Comparison of ENCODE assay signal across 19 cellular contexts in the genomic region with DNA sequence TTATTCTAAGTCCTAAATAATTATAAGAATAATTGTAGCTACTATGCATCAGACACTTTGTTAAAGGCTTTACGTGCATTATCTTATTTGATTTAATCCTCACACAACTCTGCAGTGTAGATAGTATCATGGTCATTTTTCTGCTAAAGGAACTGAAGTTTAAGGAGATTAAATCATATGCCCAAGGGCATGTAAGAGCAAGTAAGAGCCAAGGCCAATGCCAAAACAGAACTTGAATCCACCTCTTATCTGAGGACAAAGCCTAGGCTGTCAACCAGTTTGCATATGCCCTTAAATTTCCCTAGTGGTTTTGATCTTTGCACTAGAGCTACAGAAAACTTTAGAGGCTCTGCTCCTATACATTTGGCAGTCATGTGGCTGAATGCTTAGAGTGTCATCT.
"Had no signal": no experiment of that assay in that cellular context is flagged by ENCODE, and none has a peak within 500 bp of the region (broad histone marks: within the 10 kb centered on the region; RNA-seq: fewer than 3 reads in every experiment).

No MANE protein-coding gene starts in this region.

- DNase-seq: KBM-7, MV-4-11, NCI-H1048, NCI-H1105, NCI-H1417, NCI-H1436 treated with DMSO at 0.1 percent for 48 hours, NCI-H1694 treated with DMSO at 0.1 percent for 48 hours, NCI-H1930, NCI-H2081, NCI-H2107, NCI-H2227 treated with DMSO at 0.1 percent for 48 hours, NCI-H524, NCI-H526 treated with DMSO at 0.1 percent for 48 hours, NCI-H774, SHP77 treated with DMSO at 0.1 percent for 48 hours, SJCRH30 had no signal

- H3K27me3 ChIP-seq: SJCRH30 had no signal

- H3K4me3 ChIP-seq: SJCRH30, SK-N-MC had no signal

- H3K36me3 ChIP-seq: SJCRH30 had no signal

- FAIRE-seq: RCC 7860 had no signal

- ATAC-seq: Right ventricle myocardium inferior had no signal
